ENCODE assay signal across 9 cellular contexts in the genomic region with DNA sequence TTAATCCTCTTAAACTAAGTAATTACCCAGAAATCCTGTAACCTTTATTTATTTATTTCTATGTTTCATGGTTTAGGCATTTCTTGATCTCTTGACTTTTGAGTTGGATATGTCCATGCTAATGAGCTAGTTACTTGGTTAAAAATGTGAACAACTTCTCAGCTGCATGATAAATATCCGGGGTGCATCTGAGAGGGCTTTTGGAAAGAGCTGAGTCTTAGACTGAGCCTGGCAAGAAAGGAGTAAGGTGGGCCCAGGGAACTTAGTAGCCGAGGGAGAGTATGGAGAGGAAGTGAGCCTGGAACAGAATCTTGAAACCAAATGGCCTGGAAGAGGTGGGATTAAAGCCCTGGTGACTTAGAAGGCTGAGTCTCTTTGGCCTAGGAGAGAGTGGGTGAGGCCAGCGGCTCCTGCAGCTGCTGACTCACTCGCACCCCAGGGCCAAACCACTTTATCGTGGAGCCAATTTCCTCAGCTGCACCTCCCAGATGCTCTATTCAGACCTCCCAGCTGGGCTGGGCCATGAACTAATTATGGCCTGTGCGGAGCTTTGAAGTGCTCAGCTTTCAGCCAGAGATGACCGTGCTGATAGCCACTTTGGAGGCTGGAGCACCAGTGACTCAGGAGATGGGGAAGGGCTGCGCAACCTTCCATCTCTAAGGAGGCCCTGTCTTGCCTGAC. TPM values are rescaled to one million over a fixed set of nuclear protein-coding genes. Genes with fewer than 3 reads are reported as not detected.
DNase-seq lines count a peak whose midpoint lies in the region; ATAC-seq, FAIRE-seq and TF ChIP-seq lines count a peak whose summit lies in the region.
"Had no signal": no experiment of that assay in that cellular context is flagged by ENCODE, and none has a peak within 500 bp of the region (broad histone marks: within the 10 kb centered on the region; RNA-seq: fewer than 3 reads in every experiment).

No MANE protein-coding gene starts in this region.

- DNase-seq in GF-D8 (lab: John Stamatoyannopoulos, UW) (peak; percentile 88), NCI-H226 (peak; percentile 78), pancreas (peak in 2 of 6 donors; percentile 25 to 33), D341Med (ENCODE audit: low spot score) (no peak)
- no peak for DNase-seq in activated CD8-positive, alpha-beta memory T cell treated with anti-CD3 and anti-CD28 coated beads, Interleukin-2, amount 10 ng/mL, durations not matched to agents 7 days and 5 days

- H3K4me1 Mint-ChIP-seq in dendritic cell treated with granulocyte-macrophage colony-stimulating factor and Interleukin-4, amounts not matched to agents 40 ng/mL and 50 ng/mL, for 4 days (ENCODE audit: low read depth): peaks cover 60% of the 10 kb centered on the region
- H3K4me1 Mint-ChIP-seq in activated CD8-positive, alpha-beta memory T cell treated with anti-CD3 and anti-CD28 coated beads, Interleukin-2, amount 10 ng/mL, durations not matched to agents 7 days and 5 days: no peaks in the 10 kb centered on the region
- H3K4me1 Mint-ChIP-seq: activated naive CD4-positive, alpha-beta T cell treated with anti-CD3 and anti-CD28 coated beads, Interleukin-2, amount 50 U/mL, for 24 hours had no signal

- no peaks in the 10 kb centered on the region for H3K27me3 ChIP-seq in pancreas

- no peaks in the 10 kb centered on the region for H3K4me1 ChIP-seq in pancreas

- ATAC-seq in pancreas (peak in 3 of 4 donors; percentile 52 to 75 (median 73)), GM18909 (IDR thresholded peaks at IDR 0.05; ENCODE audit: poor library complexity, unreplicated experiment) (no peak), HG03095 (IDR thresholded peaks at IDR 0.05; ENCODE audit: unreplicated experiment) (no peak)
- no peak for ATAC-seq in activated CD8-positive, alpha-beta memory T cell treated with anti-CD3 and anti-CD28 coated beads, Interleukin-2, amount 10 ng/mL, durations not matched to agents 7 days and 5 days

- CTCF ChIA-PET in activated CD8-positive, alpha-beta memory T cell treated with anti-CD3 and anti-CD28 coated beads, Interleukin-2, amount 10 ng/mL, durations not matched to agents 7 days and 5 days (lab: Charles Lee): no interaction called here

- H3K4me3 Mint-ChIP-seq in dendritic cell treated with granulocyte-macrophage colony-stimulating factor and Interleukin-4, amounts not matched to agents 40 ng/mL and 50 ng/mL, for 4 days: no peak overlapping the region
- H3K4me3 Mint-ChIP-seq in activated CD8-positive, alpha-beta memory T cell treated with anti-CD3 and anti-CD28 coated beads, Interleukin-2, amount 10 ng/mL, durations not matched to agents 7 days and 5 days: no peak overlapping the region
- H3K4me3 Mint-ChIP-seq: activated naive CD4-positive, alpha-beta T cell treated with anti-CD3 and anti-CD28 coated beads, Interleukin-2, amount 50 U/mL, for 24 hours had no signal

- intact Hi-C loops in dendritic cell treated with granulocyte-macrophage colony-stimulating factor and Interleukin-4, amounts not matched to agents 40 ng/mL and 50 ng/mL, for 4 days (cut with micrococcal nuclease): no loop called here
- intact Hi-C loops in pancreas (cut with DNase I): no loop called here

- no peaks in the 10 kb centered on the region for H3K9me3 Mint-ChIP-seq in dendritic cell treated with granulocyte-macrophage colony-stimulating factor and Interleukin-4, amounts not matched to agents 40 ng/mL and 50 ng/mL, for 4 days
- H3K9me3 Mint-ChIP-seq in activated CD8-positive, alpha-beta memory T cell treated with anti-CD3 and anti-CD28 coated beads, Interleukin-2, amount 10 ng/mL, durations not matched to agents 7 days and 5 days (ENCODE audit: low read depth): no peaks in the 10 kb centered on the region

- TF ChIP-seq CTCF in pancreas (IDR thresholded peaks at IDR 0.05): no peak

- peak overlapping the region; percentile 89 for H3K27ac Mint-ChIP-seq in dendritic cell treated with granulocyte-macrophage colony-stimulating factor and Interleukin-4, amounts not matched to agents 40 ng/mL and 50 ng/mL, for 4 days
- H3K27ac Mint-ChIP-seq in activated CD8-positive, alpha-beta memory T cell treated with anti-CD3 and anti-CD28 coated beads, Interleukin-2, amount 10 ng/mL, durations not matched to agents 7 days and 5 days: no peak overlapping the region
- H3K27ac Mint-ChIP-seq: activated naive CD4-positive, alpha-beta T cell treated with anti-CD3 and anti-CD28 coated beads, Interleukin-2, amount 50 U/mL, for 24 hours had no signal

- H3K9me3 ChIP-seq in pancreas: no peaks in the 10 kb centered on the region

- H3K4me3 ChIP-seq in pancreas: no peak overlapping the region

- H3K27ac ChIP-seq in pancreas: no peak overlapping the region

- no peaks in the 10 kb centered on the region for H3K36me3 ChIP-seq in pancreas

- FAIRE-seq in pancreas (lab: Jason Lieb, UNC): no peak

- no peaks in the 10 kb centered on the region for H3K36me3 Mint-ChIP-seq in dendritic cell treated with granulocyte-macrophage colony-stimulating factor and Interleukin-4, amounts not matched to agents 40 ng/mL and 50 ng/mL, for 4 days (ENCODE audit: low read depth)
- no peaks in the 10 kb centered on the region for H3K36me3 Mint-ChIP-seq in activated CD8-positive, alpha-beta memory T cell treated with anti-CD3 and anti-CD28 coated beads, Interleukin-2, amount 10 ng/mL, durations not matched to agents 7 days and 5 days
- H3K36me3 Mint-ChIP-seq: activated naive CD4-positive, alpha-beta T cell treated with anti-CD3 and anti-CD28 coated beads, Interleukin-2, amount 50 U/mL, for 24 hours had no signal

- WGBS in pancreas, 2 donors: 79 to 87% methylated on average over 8 of the region's 8 CpGs

- H3K27me3 Mint-ChIP-seq in dendritic cell treated with granulocyte-macrophage colony-stimulating factor and Interleukin-4, amounts not matched to agents 40 ng/mL and 50 ng/mL, for 4 days: no peaks in the 10 kb centered on the region
- peaks cover 5% of the 10 kb centered on the region for H3K27me3 Mint-ChIP-seq in activated CD8-positive, alpha-beta memory T cell treated with anti-CD3 and anti-CD28 coated beads, Interleukin-2, amount 10 ng/mL, durations not matched to agents 7 days and 5 days

RNA-seq across cellular contexts. Expression of gene TGM3, which starts 19.1 kb away (rescaled TPM):
- total RNA-seq in pancreas: under 1 TPM in 3 of 6 donors, not detected in 3; 0.06 to 0.31 (median 0.09) TPM
- polyA plus RNA-seq in pancreas: under 1 TPM; 0.34 to 0.40 TPM
- total RNA-seq in activated CD8-positive, alpha-beta memory T cell treated with anti-CD3 and anti-CD28 coated beads, Interleukin-2, amount 10 ng/mL, durations not matched to agents 7 days and 5 days: not detected

Comparison
In these comparisons a context has a peak if more than half of its experiments do, and no peak if none do; other contexts are left out.
1. DNase-seq: peak in GF-D8 (single experiment) and NCI-H226 (single experiment); none in activated CD8-positive, alpha-beta memory T cell treated with anti-CD3 and anti-CD28 coated beads, Interleukin-2, amount 10 ng/mL, durations not matched to agents 7 days and 5 days (single experiment) and D341Med (single experiment).
2. ATAC-seq: peak in pancreas (3 of 4); none in GM18909 (single experiment), HG03095 (single experiment) and activated CD8-positive, alpha-beta memory T cell treated with anti-CD3 and anti-CD28 coated beads, Interleukin-2, amount 10 ng/mL, durations not matched to agents 7 days and 5 days (single experiment).